19 cellular contexts compared by ENCODE assay signal in the genomic region with DNA sequence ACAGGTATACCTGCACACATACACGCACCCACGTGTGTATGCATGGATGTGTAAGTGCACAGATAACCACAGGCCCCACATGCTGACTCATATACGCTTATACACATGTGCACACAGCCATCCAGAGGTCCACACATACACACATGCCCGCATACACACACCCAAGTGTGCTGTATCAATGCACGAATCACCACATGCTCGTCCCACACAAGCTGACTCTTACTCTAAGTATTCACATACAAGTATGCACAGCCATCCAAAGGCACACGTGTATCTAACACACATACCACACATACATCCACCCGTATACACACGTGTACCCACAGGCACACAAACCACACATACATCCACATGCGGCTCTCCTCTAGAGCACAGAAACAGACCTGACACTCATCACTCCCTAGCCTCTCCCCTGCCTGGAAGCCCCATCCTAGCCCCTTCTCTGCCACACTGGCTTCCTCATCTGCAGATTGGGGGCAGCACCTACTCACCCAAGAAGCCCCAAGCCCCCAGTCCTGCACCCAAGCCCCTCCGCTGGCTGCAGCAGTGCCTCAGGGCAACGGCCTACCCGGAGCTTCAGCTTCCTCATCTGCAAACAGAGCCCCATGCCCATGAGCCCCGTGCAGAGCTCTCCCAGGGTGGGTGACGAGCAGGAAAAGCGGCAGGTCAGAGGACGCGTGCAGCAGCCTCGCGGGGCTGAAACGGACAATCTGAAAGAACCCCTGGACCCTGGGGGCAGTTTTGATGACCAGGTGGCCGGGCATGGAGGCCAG.
DNase-seq lines count a peak whose midpoint lies in the region; ATAC-seq and TF ChIP-seq lines count a peak whose summit lies in the region.
"Had no signal": no experiment of that assay in that cellular context is flagged by ENCODE, and none has a peak within 500 bp of the region (broad histone marks: within the 10 kb centered on the region; RNA-seq: fewer than 3 reads in every experiment).

No MANE protein-coding gene starts in this region.

- peaks cover 16% of the 10 kb centered on the region for H4K20me1 ChIP-seq in IMR-90 (ENCODE audit: insufficient read depth, low read length)

- no peak overlapping the region for H2BK120ac ChIP-seq in IMR-90 (ENCODE audit: low read depth, low read length)
- H2BK120ac ChIP-seq in trophoblast cell (ENCODE audit: insufficient read depth, low read length, poor library complexity), result no peak overlapping the region

- H2BK5ac ChIP-seq in IMR-90 (ENCODE audit: low read depth, low read length, poor library complexity, severe bottlenecking) (no peak overlapping the region), trophoblast cell (ENCODE audit: low read depth, low read length, poor library complexity) (no peak overlapping the region)

- H3K4me2 ChIP-seq in IMR-90 (ENCODE audit: low read depth, low read length) (no peak overlapping the region), trophoblast cell (ENCODE audit: low read length) (no peak overlapping the region)
- H3K4me2 ChIP-seq: KMS-11 had no signal

- peak overlapping the region in 5 of 7 donors; percentile 57 to 77 (median 75) for H3K27ac Mint-ChIP-seq in CD4-positive, alpha-beta memory T cell

- no peaks in the 10 kb centered on the region for H3K79me2 ChIP-seq in trophoblast cell (ENCODE audit: control insufficient read depth, insufficient read depth, low read length, poor library complexity)

- H3K9me3 ChIP-seq in CD4-positive, alpha-beta memory T cell (ENCODE audit: control insufficient read depth in 1 of 2, low read length in 2 of 2), result no peaks in the 10 kb centered on the region
- peaks cover 10% of the 10 kb centered on the region for H3K9me3 ChIP-seq in IMR-90 (ENCODE audit: control insufficient read depth, insufficient read depth, low read length)
- H3K9me3 ChIP-seq in esophagus muscularis mucosa, result peaks cover 0 to 4% (median 0%) of the 10 kb centered on the region in 4 donors
- peaks cover 9% of the 10 kb centered on the region for H3K9me3 ChIP-seq in trophoblast cell (ENCODE audit: insufficient read depth, low read depth, low read length)
- H3K9me3 ChIP-seq: adrenal gland, SJSA1 had no signal

- peaks cover 29 to 70% (median 54%) of the 10 kb centered on the region in 4 donors for H3K4me1 Mint-ChIP-seq in CD4-positive, alpha-beta memory T cell

- no TSS peak for BruUV-seq in IMR-90 (replicated peaks; lab: Mats Ljungman, UMichigan)

- H4K8ac ChIP-seq in IMR-90 (ENCODE audit: low read depth in 2 of 2, low read length in 2 of 2) (no peak overlapping the region), trophoblast cell (ENCODE audit: low read depth, low read length) (no peak overlapping the region)

- H3K23ac ChIP-seq in IMR-90 (ENCODE audit: low read depth, low read length) (no peak overlapping the region), trophoblast cell (ENCODE audit: low read length) (no peak overlapping the region)

- peaks cover 40% of the 10 kb centered on the region for H3K4me1 ChIP-seq in CD4-positive, alpha-beta memory T cell (ENCODE audit: insufficient read depth, low read length)
- peaks cover 5% of the 10 kb centered on the region; the same call in 1 of the 2 replicates for H3K4me1 ChIP-seq in IMR-90 (ENCODE audit: control insufficient read depth, insufficient read depth, low read length)
- peaks cover 23 to 69% (median 53%) of the 10 kb centered on the region in 4 donors for H3K4me1 ChIP-seq in esophagus muscularis mucosa
- H3K4me1 ChIP-seq in trophoblast cell (ENCODE audit: control insufficient read depth in 1 of 2, insufficient read depth in 2 of 2, low read length in 2 of 2), result no peaks in the 10 kb centered on the region

- CTCF ChIA-PET in CD4-positive, alpha-beta memory T cell (lab: Charles Lee; ENCODE audit: partially characterized antibody), result interaction anchor here (1.2 kb wide), 1 partner anchor 8 kb away, joined by 4 read pairs; no protein-coding TSS in a partner anchor
- CTCF ChIA-PET in IMR-90 (lab: Yijun Ruan, JAX), result no interaction called here

- no peak overlapping the region for H2BK15ac ChIP-seq in IMR-90 (ENCODE audit: low read depth, low read length)

- POLR2A ChIA-PET in CD4-positive, alpha-beta memory T cell (lab: Charles Lee; ENCODE audit: partially characterized antibody), result no interaction called here
- POLR2A ChIA-PET in IMR-90 (lab: Charles Lee; ENCODE audit: unreplicated experiment), result no interaction called here

- peaks cover 4% of the 10 kb centered on the region for H3K36me3 ChIP-seq in CD4-positive, alpha-beta memory T cell (ENCODE audit: insufficient read depth, low read length)
- H3K36me3 ChIP-seq in IMR-90 (ENCODE audit: control insufficient read depth, insufficient read depth, low read length) (peaks cover 61% of the 10 kb centered on the region), esophagus muscularis mucosa (peaks cover 19 to 78% (median 62%) of the 10 kb centered on the region in 4 donors), trophoblast cell (ENCODE audit: control insufficient read depth in 1 of 2, insufficient read depth in 2 of 2, low read length in 2 of 2) (peaks cover 53 to 76% of the 10 kb centered on the region in 2 experiments)

- 83% methylated on average over 11 of the region's 22 CpGs; no CpG with 5 or more reads in 1 of the 2 experiments for WGBS in IMR-90 (ENCODE audit: extremely low coverage in 2 of 2, insufficient read length in 1 of 2), 2 experiments
- WGBS in esophagus muscularis mucosa, result 85% methylated on average over 20 of the region's 22 CpGs
- WGBS in trophoblast cell (ENCODE audit: extremely low coverage, insufficient coverage, insufficient read length), result no CpG with 5 or more reads among the region's 22 CpGs

- H3K18ac ChIP-seq in IMR-90 (ENCODE audit: low read depth, low read length), result no peak overlapping the region
- no peak overlapping the region for H3K18ac ChIP-seq in trophoblast cell (ENCODE audit: low read length)

- H4K12ac ChIP-seq in trophoblast cell (ENCODE audit: low read depth, low read length), result no peak overlapping the region

- peaks cover 12% of the 10 kb centered on the region for H3K9me1 ChIP-seq in IMR-90 (ENCODE audit: insufficient read depth, low read length)

- dilution Hi-C loops in IMR-90 (cut with HindIII; ENCODE audit: low sequenced_read_pairs, unreplicated experiment), result no loop called here

- in situ Hi-C loops in IMR-90 (cut with MboI; ENCODE audit: low sequenced_read_pairs), result no loop called here

- peaks cover 27 to 72% of the 10 kb centered on the region in 2 experiments for H3K79me1 ChIP-seq in IMR-90 (ENCODE audit: low read depth in 1 of 2, low read length in 2 of 2)
- H3K79me1 ChIP-seq in trophoblast cell (ENCODE audit: low read length), result no peaks in the 10 kb centered on the region

- H2AK5ac ChIP-seq in IMR-90 (ENCODE audit: low read depth, low read length) (no peak overlapping the region), trophoblast cell (ENCODE audit: low read length) (no peak overlapping the region)

- no peak overlapping the region for H3K27ac ChIP-seq in CD4-positive, alpha-beta memory T cell (ENCODE audit: low read depth, low read length)
- H3K27ac ChIP-seq in IMR-90 (ENCODE audit: insufficient read depth, low read length) (no peak overlapping the region), esophagus muscularis mucosa (replicated peaks in 1 of 4) (peak overlapping the region in 3 of 4 donors; percentile 9 to 56 (median 50)), trophoblast cell (ENCODE audit: low read depth, low read length) (no peak overlapping the region)
- H3K27ac ChIP-seq: adrenal gland, heart right ventricle, KMS-11, SJSA1 had no signal

- H3K4me3 ChIP-seq in CD4-positive, alpha-beta memory T cell (ENCODE audit: low read length in 2 of 2), result no peak overlapping the region
- H3K4me3 ChIP-seq in IMR-90 (ENCODE audit: insufficient read depth, low read depth, low read length), result no peak overlapping the region
- no peak overlapping the region for H3K4me3 ChIP-seq in esophagus muscularis mucosa
- peak overlapping the region; percentile 18 for H3K4me3 ChIP-seq in trophoblast cell (ENCODE audit: low read depth, low read length)
- H3K4me3 ChIP-seq: adrenal gland, heart right ventricle, SJSA1 had no signal

- no peak overlapping the region for H3K14ac ChIP-seq in IMR-90 (replicated peaks; ENCODE audit: low read depth, low read length)
- H3K14ac ChIP-seq in trophoblast cell (ENCODE audit: low read length), result no peak overlapping the region

- H3K4me3 Mint-ChIP-seq in CD4-positive, alpha-beta memory T cell, result peak overlapping the region in 1 of 8 donors; percentile 23
- H3K4me3 Mint-ChIP-seq: central memory CD8-positive, alpha-beta T cell had no signal

- no peak overlapping the region for H4K5ac ChIP-seq in IMR-90 (ENCODE audit: low read depth, low read length)

- TF ChIP-seq CTCF in IMR-90 (conservative IDR thresholded peaks at IDR 0.05; ENCODE audit: low read depth, low read length) (no peak), esophagus muscularis mucosa (IDR thresholded peaks at IDR 0.05) (no peak)

- no peak for ATAC-seq in IMR-90 (ENCODE audit: low read depth)
- ATAC-seq in GM19455 (IDR thresholded peaks at IDR 0.05; ENCODE audit: unreplicated experiment), result no peak
- ATAC-seq: HCT116, heart right ventricle had no signal

- DNase-seq in CD4-positive, alpha-beta memory T cell, result no peak
- DNase-seq in IMR-90 (peak; percentile 33), esophagus muscularis mucosa (ENCODE audit: extremely low spot score) (no peak), trophoblast cell (peak; percentile 28 to 51), cerebellar nuclear complex (lab: John Stamatoyannopoulos, UW) (no peak), NCI-H1417 (lab: John Stamatoyannopoulos, UW) (no peak)
- DNase-seq: activated CD4-positive, alpha-beta T cell treated with anti-CD3 and anti-CD28 coated beads for 1 hour; adrenal gland; effector CD8-positive, alpha-beta T cell; mesendoderm; NCI-H1092; NCI-H69; OCI-M1 had no signal

- H3K27me3 ChIP-seq in CD4-positive, alpha-beta memory T cell (ENCODE audit: insufficient read depth, low read length), result no peaks in the 10 kb centered on the region
- H3K27me3 ChIP-seq in IMR-90 (ENCODE audit: control insufficient read depth, insufficient read depth, low read length), result no peaks in the 10 kb centered on the region
- no peaks in the 10 kb centered on the region for H3K27me3 ChIP-seq in esophagus muscularis mucosa
- H3K27me3 ChIP-seq in trophoblast cell (ENCODE audit: insufficient read depth, low read length), result no peaks in the 10 kb centered on the region
- H3K27me3 ChIP-seq: adrenal gland, heart right ventricle, SJSA1 had no signal

- no peak overlapping the region for H4K91ac ChIP-seq in IMR-90 (ENCODE audit: insufficient read depth, low read depth, low read length)
- H4K91ac ChIP-seq in trophoblast cell (ENCODE audit: low read depth, low read length), result no peak overlapping the region

- no peak overlapping the region for H2AK9ac ChIP-seq in IMR-90 (replicated peaks; ENCODE audit: low read depth, low read length, poor library complexity)

- H2BK12ac ChIP-seq in trophoblast cell (ENCODE audit: low read length), result no peak overlapping the region

- peaks cover 0 to 2% (median 0%) of the 10 kb centered on the region in 8 donors for H3K9me3 Mint-ChIP-seq in CD4-positive, alpha-beta memory T cell
- H3K9me3 Mint-ChIP-seq: central memory CD8-positive, alpha-beta T cell had no signal

- no peak overlapping the region for H3K9ac ChIP-seq in IMR-90 (ENCODE audit: low read depth, low read length)
- H3K9ac ChIP-seq in trophoblast cell (ENCODE audit: low read length), result no peak overlapping the region
- H3K9ac ChIP-seq: KMS-11 had no signal

- TF ChIP-seq POLR2A in IMR-90 (IDR thresholded peaks at IDR 0.05; ENCODE audit: low read depth, low read length) (no peak), esophagus muscularis mucosa (IDR thresholded peaks at IDR 0.05; ENCODE audit: low read depth) (no peak)

- H2AFZ ChIP-seq in IMR-90 (replicated peaks; ENCODE audit: low read length, poor library complexity) (no peak overlapping the region), trophoblast cell (ENCODE audit: insufficient read depth, low read length, poor library complexity) (no peak overlapping the region)

- H3K4ac ChIP-seq in IMR-90 (ENCODE audit: low read depth, low read length) (no peak overlapping the region), trophoblast cell (ENCODE audit: low read depth, low read length) (no peak overlapping the region)

- H2BK20ac ChIP-seq in IMR-90 (ENCODE audit: low read depth, low read length), result no peak overlapping the region

- no peak for TF ChIP-seq RAD21 in IMR-90 (IDR thresholded peaks at IDR 0.05; ENCODE audit: low read length)

- peaks cover 43 to 49% of the 10 kb centered on the region in 2 donors for H3K36me3 Mint-ChIP-seq in CD4-positive, alpha-beta memory T cell

- no peak overlapping the region for H3K56ac ChIP-seq in IMR-90 (ENCODE audit: extremely low read depth, insufficient read depth, low read length)

- intact Hi-C loops in CD4-positive, alpha-beta memory T cell (cut with micrococcal nuclease), result no loop called here
- intact Hi-C loops in IMR-90 (cut with micrococcal nuclease) (no loop called here), esophagus muscularis mucosa (cut with DNase I) (no loop called here)

- no peak for TF ChIP-seq EP300 in esophagus muscularis mucosa (IDR thresholded peaks at IDR 0.05)

- no peaks in the 10 kb centered on the region for H3K27me3 Mint-ChIP-seq in CD4-positive, alpha-beta memory T cell
- H3K27me3 Mint-ChIP-seq: central memory CD8-positive, alpha-beta T cell had no signal

Comparison
In these comparisons a context has a peak if more than half of its experiments do, and no peak if none do; other contexts are left out.
1. DNase-seq: peak in IMR-90 (single experiment) and trophoblast cell (2 of 2); none in CD4-positive, alpha-beta memory T cell (0 of 5), esophagus muscularis mucosa (single experiment), cerebellar nuclear complex (0 of 2) and NCI-H1417 (0 of 3).
2. H3K27ac ChIP-seq: peak in esophagus muscularis mucosa (3 of 4); none in CD4-positive, alpha-beta memory T cell (single experiment), IMR-90 (single experiment) and trophoblast cell (single experiment).